In the genomic region with DNA sequence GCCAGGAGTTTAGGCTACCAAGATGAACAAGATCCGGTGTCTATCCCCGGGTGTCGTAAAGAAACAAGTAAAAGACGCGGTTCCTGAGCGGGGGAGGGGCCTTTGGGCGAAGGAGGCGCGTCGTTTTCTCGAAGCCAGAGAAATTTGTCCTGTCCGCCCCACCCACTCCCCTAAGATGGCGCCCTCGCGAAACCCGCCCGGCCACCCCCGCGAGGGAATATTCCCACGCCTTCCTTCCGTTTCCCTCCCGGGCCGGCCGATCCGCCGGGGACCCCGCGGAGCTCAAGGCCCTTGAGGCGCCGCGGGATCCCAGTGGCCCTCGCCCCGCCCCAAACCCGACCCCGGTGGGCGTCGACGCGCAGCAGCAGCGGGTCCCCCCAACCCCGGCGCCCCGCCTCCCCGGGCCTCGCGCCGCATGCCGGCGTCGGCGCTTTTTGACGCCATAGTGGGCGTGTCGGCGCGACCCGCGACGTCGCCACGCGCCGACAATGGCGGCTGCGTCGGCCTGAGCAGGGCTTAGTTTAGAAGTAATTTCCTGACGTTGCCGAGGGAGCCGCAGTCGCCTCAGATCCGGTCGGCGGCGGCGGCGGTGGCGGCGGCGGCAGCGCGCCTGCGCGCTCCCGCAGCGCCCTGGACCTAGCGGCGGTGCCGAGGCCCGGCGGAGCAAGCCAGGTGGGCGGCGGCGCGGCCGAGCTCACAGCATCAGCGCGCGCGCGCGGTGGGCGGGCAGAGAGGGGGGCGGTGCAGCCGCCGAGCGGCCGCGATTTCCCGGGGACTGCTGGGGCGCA, we compare ENCODE assay signal across 8 cellular contexts. TPM values are rescaled to one million over a fixed set of nuclear protein-coding genes. Genes with fewer than 3 reads are reported as not detected.
DNase-seq lines count a peak whose midpoint lies in the region; ATAC-seq and TF ChIP-seq lines count a peak whose summit lies in the region.

No MANE protein-coding gene starts in this region.

- no peak for TF ChIP-seq CTCF in GM23338 (conservative IDR thresholded peaks at IDR 0.05; ENCODE audit: low read depth in 2 of 2)
- no peak for TF ChIP-seq CTCF in fibroblast of lung (conservative IDR thresholded peaks at IDR 0.05 in 1 of 2, IDR thresholded peaks at IDR 0.05 in 1 of 2; ENCODE audit: low read depth in 1 of 2, low read length in 2 of 2)

- intact Hi-C loops in naive thymus-derived CD4-positive, alpha-beta T cell (cut with micrococcal nuclease): loop anchor here (1.0 to 10.0 kb wide), 21 partner anchors 26 to 1202 kb away; a partner anchor contains a TSS

- peak overlapping the region; percentile 20; the same call in 1 of the 2 replicates for H2AFZ ChIP-seq in GM23338
- 0 out of 2 replicates have a peak overlapping the region, but pooled peaks have one; percentile 28 for H2AFZ ChIP-seq in Karpas-422 (ENCODE audit: low read length)
- peak overlapping the region; percentile 37 for H2AFZ ChIP-seq in fibroblast of lung (ENCODE audit: low read length)

- ATAC-seq in GM23338: peak; percentile 83
- ATAC-seq in naive thymus-derived CD4-positive, alpha-beta T cell: peak; percentile 89
- ATAC-seq in stimulated activated effector memory CD8-positive, alpha-beta T cell treated with anti-CD3 and anti-CD28 coated beads, Interleukin-12 subunit alpha, Interleukin-12 subunit beta, amount 100 ng/mL, for 72 hours: peak; percentile 87

- H3F3A ChIP-seq in GM23338 (replicated peaks; ENCODE audit: low read depth): no peaks in the 10 kb centered on the region

- peak overlapping the region; percentile 93 for H3K4me3 Mint-ChIP-seq in GM23338
- H3K4me3 Mint-ChIP-seq in naive thymus-derived CD4-positive, alpha-beta T cell: peak overlapping the region; percentile 84 to 97 (median 94)
- H3K4me3 Mint-ChIP-seq in stimulated activated effector memory CD8-positive, alpha-beta T cell treated with anti-CD3 and anti-CD28 coated beads, Interleukin-12 subunit alpha, Interleukin-12 subunit beta, amount 100 ng/mL, for 72 hours: peak overlapping the region; percentile 71

- CTCF ChIA-PET in naive thymus-derived CD4-positive, alpha-beta T cell (lab: Charles Lee): no interaction called here

- H3K4me3 ChIP-seq in GM23338: peak overlapping the region; percentile 80
- peak overlapping the region; percentile 77 for H3K4me3 ChIP-seq in Karpas-422 (ENCODE audit: low read length)
- H3K4me3 ChIP-seq in fibroblast of lung (replicated peaks in 1 of 4; ENCODE audit: control extremely low read depth in 1 of 4, insufficient read depth in 1 of 4, low read depth in 3 of 4, low read length in 4 of 4): peak overlapping the region; percentile 48 to 87 (median 76)
- H3K4me3 ChIP-seq in naive thymus-derived CD4-positive, alpha-beta T cell (ENCODE audit: low read length): peak overlapping the region; percentile 69

- H3K27ac ChIP-seq in GM23338 (ENCODE audit: low read depth) (peak overlapping the region; percentile 40; the same call in 1 of the 2 replicates), Karpas-422 (ENCODE audit: low read length) (peak overlapping the region; percentile 71), fibroblast of lung (ENCODE audit: insufficient read depth, low read length) (peak overlapping the region; percentile 65)
- peak overlapping the region; percentile 86 for H3K27ac ChIP-seq in naive thymus-derived CD4-positive, alpha-beta T cell (ENCODE audit: low read depth, low read length)

- H3K27me3 ChIP-seq in GM23338 (ENCODE audit: insufficient read depth): no peaks in the 10 kb centered on the region
- 0 out of 2 replicates have a peak, but pooled peaks cover 2% of the 10 kb centered on the region for H3K27me3 ChIP-seq in Karpas-422 (ENCODE audit: low read length)
- no peaks in the 10 kb centered on the region for H3K27me3 ChIP-seq in fibroblast of lung (ENCODE audit: control insufficient read depth, insufficient read depth, low read length)
- H3K27me3 ChIP-seq in naive thymus-derived CD4-positive, alpha-beta T cell (ENCODE audit: control insufficient read depth in 2 of 2, insufficient read depth in 2 of 2, low read length in 2 of 2): no peaks in the 10 kb centered on the region

- POLR2A ChIA-PET in naive thymus-derived CD4-positive, alpha-beta T cell (lab: Charles Lee): interaction anchor here (0.6 to 1.2 kb wide), 4 partner anchors 89 to 413 kb away, joined by 3 to 4 read pairs (median 4); a partner anchor contains a TSS

- H3K27ac Mint-ChIP-seq in GM23338: peak overlapping the region; percentile 92
- H3K27ac Mint-ChIP-seq in naive thymus-derived CD4-positive, alpha-beta T cell: peak overlapping the region; percentile 93 to 99 (median 97)
- H3K27ac Mint-ChIP-seq in stimulated activated effector memory CD8-positive, alpha-beta T cell treated with anti-CD3 and anti-CD28 coated beads, Interleukin-12 subunit alpha, Interleukin-12 subunit beta, amount 100 ng/mL, for 72 hours: peak overlapping the region; percentile 72

- peaks cover 13% of the 10 kb centered on the region for H3K36me3 Mint-ChIP-seq in GM23338 (ENCODE audit: low read depth)
- peaks cover 0 to 1% (median 0%) of the 10 kb centered on the region in 5 donors for H3K36me3 Mint-ChIP-seq in naive thymus-derived CD4-positive, alpha-beta T cell
- H3K36me3 Mint-ChIP-seq in stimulated activated effector memory CD8-positive, alpha-beta T cell treated with anti-CD3 and anti-CD28 coated beads, Interleukin-12 subunit alpha, Interleukin-12 subunit beta, amount 100 ng/mL, for 72 hours: peaks cover 22% of the 10 kb centered on the region

- H3K4me1 Mint-ChIP-seq in GM23338: peaks cover 5% of the 10 kb centered on the region; the same call in 2 of the 3 replicates
- peaks cover 6 to 24% (median 17%) of the 10 kb centered on the region in 7 donors for H3K4me1 Mint-ChIP-seq in naive thymus-derived CD4-positive, alpha-beta T cell
- H3K4me1 Mint-ChIP-seq in stimulated activated effector memory CD8-positive, alpha-beta T cell treated with anti-CD3 and anti-CD28 coated beads, Interleukin-12 subunit alpha, Interleukin-12 subunit beta, amount 100 ng/mL, for 72 hours: no peaks in the 10 kb centered on the region

- no peaks in the 10 kb centered on the region for H3K9me3 ChIP-seq in Karpas-422 (ENCODE audit: low read length)
- no peaks in the 10 kb centered on the region for H3K9me3 ChIP-seq in fibroblast of lung (ENCODE audit: control insufficient read depth, insufficient read depth, low read depth, low read length)
- no peaks in the 10 kb centered on the region for H3K9me3 ChIP-seq in naive thymus-derived CD4-positive, alpha-beta T cell (ENCODE audit: control insufficient read depth in 2 of 3, low read length in 3 of 3)

- H3K9me2 ChIP-seq in GM23338 (ENCODE audit: insufficient read depth): no peaks in the 10 kb centered on the region
- no peaks in the 10 kb centered on the region for H3K9me2 ChIP-seq in Karpas-422 (replicated peaks; ENCODE audit: insufficient read depth, low read length)

- H3K4me2 ChIP-seq in GM23338 (peak overlapping the region; percentile 77), Karpas-422 (ENCODE audit: low read depth, low read length, poor library complexity, severe bottlenecking) (peak overlapping the region; percentile 70), fibroblast of lung (ENCODE audit: extremely low read depth, insufficient read depth, low read length) (no peak overlapping the region)

- H3K27me3 Mint-ChIP-seq in GM23338 (ENCODE audit: insufficient read depth, low read depth, poor library complexity): no peaks in the 10 kb centered on the region
- H3K27me3 Mint-ChIP-seq in naive thymus-derived CD4-positive, alpha-beta T cell: peaks cover 0 to 5% (median 0%) of the 10 kb centered on the region in 5 donors

- H3K4me1 ChIP-seq in GM23338 (ENCODE audit: insufficient read depth) (no peaks in the 10 kb centered on the region), Karpas-422 (ENCODE audit: low read length) (peaks cover 21% of the 10 kb centered on the region), fibroblast of lung (ENCODE audit: control insufficient read depth, extremely low read depth, insufficient read depth, low read length) (no peaks in the 10 kb centered on the region)
- H3K4me1 ChIP-seq in naive thymus-derived CD4-positive, alpha-beta T cell (ENCODE audit: control insufficient read depth in 2 of 2, insufficient read depth in 2 of 2, low read length in 2 of 2): peaks cover 7 to 10% of the 10 kb centered on the region in 2 donors

- DNase-seq in EH (ENCODE audit: low read depth): peak; percentile 88
- DNase-seq in GM23338 (ENCODE audit: low spot score): peak; percentile 87
- peak; percentile 94 for DNase-seq in Karpas-422
- peak; percentile 86 for DNase-seq in RKO (ENCODE audit: low spot score)
- DNase-seq in activated T-helper 1 cell treated with anti-CD3 and anti-CD28 coated beads, Interleukin-2, amount 50 U/mL, for 16 hours (ENCODE audit: low read depth in 1 of 2, low spot score in 1 of 2): peak; percentile 62 to 75
- peak; percentile 84 to 86 for DNase-seq in fibroblast of lung (ENCODE audit: low read depth in 2 of 2)
- peak; percentile 72 to 92 (median 88) for DNase-seq in naive thymus-derived CD4-positive, alpha-beta T cell
- peak; percentile 66 to 88 for DNase-seq in stimulated activated effector memory CD8-positive, alpha-beta T cell treated with anti-CD3 and anti-CD28 coated beads, Interleukin-12 subunit alpha, Interleukin-12 subunit beta, amount 100 ng/mL, for 72 hours (ENCODE audit: low spot score in 2 of 2)

- H4K20me1 ChIP-seq in GM23338 (replicated peaks; ENCODE audit: insufficient read depth) (0 out of 2 replicates have a peak, but pooled peaks cover 3% of the 10 kb centered on the region), Karpas-422 (ENCODE audit: insufficient read depth, low read depth, low read length) (no peaks in the 10 kb centered on the region), fibroblast of lung (ENCODE audit: control insufficient read depth, extremely low read depth, insufficient read depth, low read length) (no peaks in the 10 kb centered on the region)

- H3K36me3 ChIP-seq in GM23338 (ENCODE audit: insufficient read depth) (peaks cover 13% of the 10 kb centered on the region; the same call in 1 of the 2 replicates), Karpas-422 (ENCODE audit: insufficient read depth, low read length) (peaks cover 16% of the 10 kb centered on the region; the same call in 1 of the 2 replicates), fibroblast of lung (ENCODE audit: control insufficient read depth, insufficient read depth, low read length) (no peaks in the 10 kb centered on the region)
- peaks cover 0 to 13% (median 0%) of the 10 kb centered on the region in 3 experiments for H3K36me3 ChIP-seq in naive thymus-derived CD4-positive, alpha-beta T cell (ENCODE audit: control insufficient read depth in 2 of 3, insufficient read depth in 3 of 3, low read length in 3 of 3)

- H3K9me3 Mint-ChIP-seq in GM23338: no peaks in the 10 kb centered on the region; the same call in 1 of the 3 replicates
- H3K9me3 Mint-ChIP-seq in naive thymus-derived CD4-positive, alpha-beta T cell: no peaks in the 10 kb centered on the region
- no peaks in the 10 kb centered on the region for H3K9me3 Mint-ChIP-seq in stimulated activated effector memory CD8-positive, alpha-beta T cell treated with anti-CD3 and anti-CD28 coated beads, Interleukin-12 subunit alpha, Interleukin-12 subunit beta, amount 100 ng/mL, for 72 hours

- H3K9ac ChIP-seq in Karpas-422 (ENCODE audit: low read length) (peak overlapping the region; percentile 87), fibroblast of lung (ENCODE audit: insufficient read depth, low read length) (peak overlapping the region; percentile 81)

- peaks cover 22% of the 10 kb centered on the region for H3K79me2 ChIP-seq in GM23338 (replicated peaks; ENCODE audit: insufficient read depth)
- H3K79me2 ChIP-seq in Karpas-422 (ENCODE audit: low read length): peaks cover 26% of the 10 kb centered on the region
- peaks cover 6% of the 10 kb centered on the region for H3K79me2 ChIP-seq in fibroblast of lung (ENCODE audit: control insufficient read depth, insufficient read depth, low read length)

RNA-seq across cellular contexts. Expression of a gene that starts 0.4 kb away (rescaled TPM):
- total RNA-seq in GM23338 (2014; rRNA removed; shearing (Covaris generic)): 85.5 and 92.5 TPM in 2 replicates
- polyA plus RNA-seq in GM23338 (2016; fragmentation: Nextera tagmentation; extraction: Ambion mirVana) (80.8 and 86.8 TPM in 2 replicates), fibroblast of lung (0.66 and 0.98 TPM in 2 replicates)
- total RNA-seq in Karpas-422 (2014; rRNA removed; shearing (Covaris generic); ENCODE audit: low replicate concordance): 25.3 and 48.1 TPM in 2 replicates
- total RNA-seq in fibroblast of lung: 33.2 and 35.2 TPM in 2 replicates
- polyA plus RNA-seq in fibroblast of lung (2012): 34.6 and 37.3 TPM in 2 replicates
- polyA minus RNA-seq in fibroblast of lung (ENCODE audit: low replicate concordance): 0.26 and 0.31 TPM in 2 replicates
- 10 to 100 TPM; 25.9 to 67.2 (median 29.0) TPM for total RNA-seq in naive thymus-derived CD4-positive, alpha-beta T cell
- 10 to 100 TPM; 58.8 to 75.0 TPM for polyA plus RNA-seq in naive thymus-derived CD4-positive, alpha-beta T cell

RNA-seq across cellular contexts. Expression of a gene that starts 9.2 kb away (rescaled TPM):
- not detected in 2 replicates for total RNA-seq in GM23338 (2014; rRNA removed; shearing (Covaris generic))
- polyA plus RNA-seq in GM23338 (2016; fragmentation: Nextera tagmentation; extraction: Ambion mirVana): not detected in 2 replicates
- not detected in 2 replicates for total RNA-seq in Karpas-422 (2014; rRNA removed; shearing (Covaris generic); ENCODE audit: low replicate concordance)
- not detected in 2 replicates for total RNA-seq in fibroblast of lung
- not detected in 2 replicates for polyA plus RNA-seq in fibroblast of lung
- not detected in 2 replicates for polyA plus RNA-seq in fibroblast of lung (2012)
- not detected in 2 replicates for polyA minus RNA-seq in fibroblast of lung (ENCODE audit: low replicate concordance)
- total RNA-seq in naive thymus-derived CD4-positive, alpha-beta T cell: not detected
- polyA plus RNA-seq in naive thymus-derived CD4-positive, alpha-beta T cell: not detected

RNA-seq across cellular contexts. Expression of a gene that starts 35.1 kb away (rescaled TPM):
- total RNA-seq in GM23338 (2014; rRNA removed; shearing (Covaris generic)): not detected in 2 replicates
- not detected in 2 replicates for polyA plus RNA-seq in GM23338 (2016; fragmentation: Nextera tagmentation; extraction: Ambion mirVana)
- not detected in 2 replicates for total RNA-seq in Karpas-422 (2014; rRNA removed; shearing (Covaris generic); ENCODE audit: low replicate concordance)
- total RNA-seq in fibroblast of lung: not detected in 2 replicates
- polyA plus RNA-seq in fibroblast of lung: not detected in 2 replicates
- polyA plus RNA-seq in fibroblast of lung (2012): not detected in 2 replicates
- not detected in 2 replicates for polyA minus RNA-seq in fibroblast of lung (ENCODE audit: low replicate concordance)
- not detected for total RNA-seq in naive thymus-derived CD4-positive, alpha-beta T cell
- not detected for polyA plus RNA-seq in naive thymus-derived CD4-positive, alpha-beta T cell

Comparison
In these comparisons a context has a peak if more than half of its experiments do, and no peak if none do; other contexts are left out.
1. Peak in every context shown above with its lines: DNase-seq, ATAC-seq, H3K4me3 ChIP-seq and H3K27ac ChIP-seq.